In genomic region chr16:56849690-56850680, GRCh38 we compare ENCODE assay signal across 1 cellular context.
TF ChIP-seq lines count a peak whose summit lies in the region.

No MANE protein-coding gene starts in this region.

TF ChIP-seq in HepG2, 621 proteins besides CTCF, POLR2A, EP300 and RAD21 (continued from another document and continues in another):
- no peak for TF ChIP-seq DZIP1 (CRISPR knock-in tag; IDR thresholded peaks at IDR 0.05)
- peak; percentile 49 for TF ChIP-seq POLR2AphosphoS5 (IDR thresholded peaks at IDR 0.05; ENCODE audit: low read depth, low read length)
- no peak for TF ChIP-seq CEBPB (IDR thresholded peaks at IDR 0.05; ENCODE audit: borderline replicate concordance, low read depth, low read length)
- no peak for TF ChIP-seq SKIL (CRISPR knock-in tag; IDR thresholded peaks at IDR 0.05; ENCODE audit: borderline replicate concordance)
- TF ChIP-seq ZHX2 (IDR thresholded peaks at IDR 0.05; ENCODE audit: low read depth), result no peak
- no peak for TF ChIP-seq ZHX2 (CRISPR knock-in tag; IDR thresholded peaks at IDR 0.05; ENCODE audit: borderline replicate concordance)
- TF ChIP-seq ZBTB49 (CRISPR knock-in tag; IDR thresholded peaks at IDR 0.05; ENCODE audit: borderline replicate concordance), result no peak
- no peak for TF ChIP-seq ZNF180 (CRISPR knock-in tag; IDR thresholded peaks at IDR 0.05; ENCODE audit: borderline replicate concordance, low read depth)
- TF ChIP-seq HNF1B (CRISPR knock-in tag; IDR thresholded peaks at IDR 0.05), result no peak; the same call in 1 of the 2 replicates
- TF ChIP-seq ZNF331 (CRISPR knock-in tag; IDR thresholded peaks at IDR 0.05), result peak; percentile 60; the same call in 1 of the 2 replicates
- no peak; the same call in none of the 2 replicates for TF ChIP-seq ELF1 (CRISPR knock-in tag; IDR thresholded peaks at IDR 0.05)
- TF ChIP-seq HIC2 (CRISPR knock-in tag; IDR thresholded peaks at IDR 0.05; ENCODE audit: low read depth), result peak; percentile 79
- TF ChIP-seq NONO (IDR thresholded peaks at IDR 0.05), result no peak
- TF ChIP-seq NONO (CRISPR knock-in tag; conservative IDR thresholded peaks at IDR 0.05), result no peak
- TF ChIP-seq ZBTB40 (IDR thresholded peaks at IDR 0.05), result no peak
- no peak for TF ChIP-seq ZBTB40 (CRISPR knock-in tag; IDR thresholded peaks at IDR 0.05)
- TF ChIP-seq KDM6A (CRISPR knock-in tag; IDR thresholded peaks at IDR 0.05; ENCODE audit: low read depth), result peak; percentile 68; the same call in 1 of the 2 replicates
- no peak for TF ChIP-seq PTBP1 (IDR thresholded peaks at IDR 0.05; ENCODE audit: low read depth, low read length, poor library complexity, severe bottlenecking)
- TF ChIP-seq SATB2 (CRISPR knock-in tag; IDR thresholded peaks at IDR 0.05), result no peak; the same call in 1 of the 2 replicates
- no peak for TF ChIP-seq SYNCRIP (IDR thresholded peaks at IDR 0.05; ENCODE audit: insufficient read depth, low read depth, low read length)
- TF ChIP-seq FOXK2 (IDR thresholded peaks at IDR 0.05), result no peak
- TF ChIP-seq EED (CRISPR knock-in tag; IDR thresholded peaks at IDR 0.05), result no peak; the same call in 1 of the 2 replicates
- no peak for TF ChIP-seq ZNF724P (CRISPR knock-in tag; IDR thresholded peaks at IDR 0.05; ENCODE audit: borderline replicate concordance)
